ENCODE assay signal across 8 cellular contexts in the genomic region with DNA sequence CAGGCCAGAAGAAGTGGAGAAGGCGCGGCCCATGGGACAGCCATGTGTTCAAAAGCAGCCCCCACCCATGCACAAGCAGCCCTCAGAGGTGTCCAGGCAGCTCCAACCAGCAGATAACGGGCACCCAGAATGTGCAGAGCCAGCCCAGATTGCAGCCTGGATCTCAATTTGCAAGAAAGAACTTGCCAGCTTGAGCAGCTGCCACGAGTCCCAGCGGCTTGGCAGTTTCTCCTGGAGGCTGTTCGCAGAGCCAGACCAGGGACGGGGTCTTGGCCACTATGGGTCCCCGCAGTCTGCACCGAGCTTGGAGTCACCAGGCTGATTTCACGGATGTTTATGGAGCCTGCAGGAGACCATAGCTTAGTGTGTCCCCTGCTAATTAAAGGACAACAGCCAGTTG.
A peak's percentile ranks its signal among the peaks of the same experiment; 100 is the strongest.
DNase-seq lines count a peak whose midpoint lies in the region; ATAC-seq and TF ChIP-seq lines count a peak whose summit lies in the region.
"Not testable (repeated sequence)": the region's sequence is repeated elsewhere in the genome, so short reads cannot be mapped to it uniquely, and the experiment has no call there.

No MANE protein-coding gene starts in this region.

- not testable (repeated sequence) for H2BK12ac ChIP-seq in neuronal stem cell (ENCODE audit: low read length)

- H3K9ac ChIP-seq in BLaER1; neuronal stem cell (ENCODE audit: low read depth, low read length, poor library complexity): not testable (repeated sequence)

- DNase-seq in NCI-H1694 treated with DMSO at 0.1 percent for 48 hours (lab: John Stamatoyannopoulos, UW) = peak; percentile 70
- peak; percentile 37 for DNase-seq in NCI-H69 (lab: John Stamatoyannopoulos, UW)
- DNase-seq in inferior parietal cortex (ENCODE audit: extremely low spot score) = peak; percentile 27
- DNase-seq in neuronal stem cell (ENCODE audit: low spot score) = not testable (repeated sequence)
- peak; percentile 32 for DNase-seq in sigmoid colon

- not testable (repeated sequence) for H3K4ac ChIP-seq in neuronal stem cell (ENCODE audit: low read length)

- H3K14ac ChIP-seq in neuronal stem cell (ENCODE audit: low read length) = not testable (repeated sequence)

- not testable (repeated sequence) for H2BK120ac ChIP-seq in neuronal stem cell (ENCODE audit: low read depth, low read length)

- H3K36me3 ChIP-seq in BLaER1; neuronal stem cell (replicated peaks in 1 of 2; ENCODE audit: control insufficient read depth in 2 of 2, insufficient read depth in 2 of 2, low read length in 2 of 2); sigmoid colon: not testable (repeated sequence)

- TF ChIP-seq EP300 in sigmoid colon (IDR thresholded peaks at IDR 0.05) = not testable (repeated sequence)

- H3K4me1 Mint-ChIP-seq in brain = peaks cover 69% of the 10 kb centered on the region

- not testable (repeated sequence) for H2BK5ac ChIP-seq in neuronal stem cell (ENCODE audit: low read length)

- H3K27ac Mint-ChIP-seq in brain = peak overlapping the region in 4 of 5 experiments; percentile 50 to 96 (median 66)

- H3K4me3 Mint-ChIP-seq in brain = peak overlapping the region in 2 of 5 experiments; percentile 16 to 31

- not testable (repeated sequence) for TF ChIP-seq POLR2A in sigmoid colon (IDR thresholded peaks at IDR 0.05)

- peak overlapping the region; percentile 62 for H3K4me2 ChIP-seq in BLaER1
- not testable (repeated sequence) for H3K4me2 ChIP-seq in neuronal stem cell (ENCODE audit: insufficient read depth, low read length, poor library complexity, severe bottlenecking)

- not testable (repeated sequence) for H3K9me3 Mint-ChIP-seq in brain

- H3K4me3 ChIP-seq in BLaER1; neuronal stem cell (ENCODE audit: low read length in 2 of 2); sigmoid colon: not testable (repeated sequence)

- H3K23ac ChIP-seq in neuronal stem cell (ENCODE audit: low read depth, low read length, poor library complexity) = not testable (repeated sequence)

- peak; percentile 20 for ATAC-seq in esophagus mucosa

- not testable (repeated sequence) for H2AK5ac ChIP-seq in neuronal stem cell (ENCODE audit: low read depth, low read length)

- not testable (repeated sequence) for H2AFZ ChIP-seq in neuronal stem cell (ENCODE audit: low read length)

- not testable (repeated sequence) for H3K9me3 ChIP-seq in BLaER1; neuronal stem cell (replicated peaks in 1 of 2; ENCODE audit: control insufficient read depth in 2 of 2, insufficient read depth in 1 of 2, low read depth in 1 of 2, low read length in 2 of 2); sigmoid colon

- no CpG with 5 or more reads among the region's 10 CpGs for WGBS in neuronal stem cell (ENCODE audit: extremely low coverage in 2 of 2, insufficient read length in 2 of 2, insufficient replicate concordance in 1 of 2), 2 donors
- WGBS in sigmoid colon, 2 donors = 73 to 82% methylated on average over 10 of the region's 10 CpGs

- not testable (repeated sequence) for H2BK15ac ChIP-seq in neuronal stem cell (ENCODE audit: low read length)

- H3K4me1 ChIP-seq in BLaER1 (peaks cover 56% of the 10 kb centered on the region), neuronal stem cell (ENCODE audit: control insufficient read depth in 2 of 2, insufficient read depth in 1 of 2, low read depth in 1 of 2, low read length in 2 of 2) (peaks cover 8 to 12% of the 10 kb centered on the region in 2 donors)
- not testable (repeated sequence) for H3K4me1 ChIP-seq in sigmoid colon

- not testable (repeated sequence) for H3K36me3 Mint-ChIP-seq in brain

- H3K27ac ChIP-seq in BLaER1; neuronal stem cell (replicated peaks; ENCODE audit: low read length); sigmoid colon: not testable (repeated sequence)

- H4K20me1 ChIP-seq in BLaER1 = not testable (repeated sequence)

- TF ChIP-seq CTCF in brain (conservative IDR thresholded peaks at IDR 0.05); sigmoid colon (IDR thresholded peaks at IDR 0.05): not testable (repeated sequence)

- intact Hi-C loops in sigmoid colon (cut with DNase I) = not testable (repeated sequence)

- peaks cover 13% of the 10 kb centered on the region for H3K27me3 Mint-ChIP-seq in brain

- peak overlapping the region; percentile 31 for H3K18ac ChIP-seq in neuronal stem cell (ENCODE audit: low read length)

- not testable (repeated sequence) for H4K91ac ChIP-seq in neuronal stem cell (ENCODE audit: low read depth, low read length, poor library complexity)

- H3K27me3 ChIP-seq in BLaER1; neuronal stem cell (ENCODE audit: control insufficient read depth in 3 of 3, insufficient read depth in 3 of 3, low read depth in 1 of 3, low read length in 3 of 3); sigmoid colon: not testable (repeated sequence)

- not testable (repeated sequence) for H4K8ac ChIP-seq in neuronal stem cell (ENCODE audit: low read depth, low read length)

- not testable (repeated sequence) for H3K79me1 ChIP-seq in neuronal stem cell (ENCODE audit: low read depth, low read length)
